In the genomic region with DNA sequence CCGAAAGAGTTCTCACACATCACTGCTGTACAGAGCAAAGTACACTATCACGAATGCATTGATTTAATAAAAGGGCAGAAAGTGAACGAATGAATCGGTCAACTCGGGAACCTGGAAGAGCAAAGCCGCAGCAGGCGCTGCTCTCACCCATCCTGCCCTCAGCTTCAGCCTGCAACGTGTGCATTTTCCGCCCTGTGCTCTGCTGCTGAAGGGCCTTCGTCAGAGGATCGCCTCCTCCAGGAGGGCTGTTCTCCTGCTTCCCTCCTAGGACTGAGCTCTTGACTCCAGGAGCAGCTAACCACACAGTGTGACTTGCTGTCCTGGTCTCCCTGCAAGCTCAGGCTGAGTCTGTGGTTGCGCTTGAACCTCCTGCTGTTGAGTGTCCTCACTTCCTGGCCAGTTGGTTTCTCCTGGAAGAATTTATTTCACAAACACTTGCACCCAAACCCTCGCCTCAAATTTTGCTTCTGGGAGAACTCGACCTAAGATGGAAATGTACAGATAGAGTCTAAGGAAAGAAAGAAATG, we compare ENCODE assay signal across 29 cellular contexts.
"Had no signal": no experiment of that assay in that cellular context is flagged by ENCODE, and none has a peak within 500 bp of the region (broad histone marks: within the 10 kb centered on the region; RNA-seq: fewer than 3 reads in every experiment).

No MANE protein-coding gene starts in this region.

- H3K9me3 Mint-ChIP-seq: activated T-cell treated with anti-CD3 and anti-CD28 coated beads, Interleukin-2, amount 50 U/mL, for 24 hours; activated T-helper 1 cell treated with anti-CD3 and anti-CD28 coated beads, Interleukin-12 subunit alpha, Interleukin-12 subunit beta, Interleukin-2, Interleukin-4 antibody, amounts not matched to agents 30 ng/mL and 10 ng/mL and 1 ng/mL, durations not matched to agents 14 hours and 24 hours and 36 hours; T-helper 1 cell treated with Interleukin-12 subunit alpha and Interleukin-12 subunit beta and Interleukin-4 antibody, amounts not matched to agents 30 μg/mL and 1 μg/mL, for 36 hours had no signal

- H3K4me1 ChIP-seq: body of pancreas, SJSA1 had no signal

- H3K9me3 ChIP-seq: ascending aorta, body of pancreas, SJSA1 had no signal

- H3K4me3 ChIP-seq: ascending aorta, body of pancreas, SJSA1 had no signal

- H3K36me3 ChIP-seq: ascending aorta, SJSA1 had no signal

- H3K4me3 Mint-ChIP-seq: activated CD8-positive, alpha-beta T cell treated with anti-CD3 and anti-CD28 coated beads, Interleukin-2, amount 10 ng/mL, durations not matched to agents 7 days and 5 days; activated naive CD8-positive, alpha-beta T cell treated with anti-CD3 and anti-CD28 coated beads, Interleukin-2, amount 50 U/mL, for 24 hours; activated T-cell treated with anti-CD3 and anti-CD28 coated beads, Interleukin-2, amount 50 U/mL, for 24 hours; activated T-helper 1 cell treated with anti-CD3 and anti-CD28 coated beads, Interleukin-12 subunit alpha, Interleukin-12 subunit beta, Interleukin-2, Interleukin-4 antibody, amounts not matched to agents 30 ng/mL and 10 ng/mL and 1 ng/mL, durations not matched to agents 14 hours and 24 hours and 36 hours; T-helper 1 cell treated with Interleukin-12 subunit alpha and Interleukin-12 subunit beta and Interleukin-4 antibody, amounts not matched to agents 30 μg/mL and 1 μg/mL, for 36 hours had no signal

- H3K36me3 Mint-ChIP-seq: activated naive CD4-positive, alpha-beta T cell treated with anti-CD3 and anti-CD28 coated beads, Interleukin-2, amount 50 U/mL, for 72 hours had no signal

- H3K27ac Mint-ChIP-seq: activated CD8-positive, alpha-beta T cell treated with anti-CD3 and anti-CD28 coated beads, Interleukin-2, amount 10 ng/mL, durations not matched to agents 7 days and 5 days; activated naive CD4-positive, alpha-beta T cell treated with anti-CD3 and anti-CD28 coated beads, Interleukin-2, amount 50 U/mL, for 72 hours; activated naive CD8-positive, alpha-beta T cell treated with anti-CD3 and anti-CD28 coated beads, Interleukin-2, amount 50 U/mL, for 24 hours; activated T-cell treated with anti-CD3 and anti-CD28 coated beads, Interleukin-2, amount 50 U/mL, for 24 hours; activated T-helper 1 cell treated with anti-CD3 and anti-CD28 coated beads, Interleukin-12 subunit alpha, Interleukin-12 subunit beta, Interleukin-2, Interleukin-4 antibody, amounts not matched to agents 30 ng/mL and 10 ng/mL and 1 ng/mL, durations not matched to agents 14 hours and 24 hours and 36 hours; T-helper 1 cell treated with Interleukin-12 subunit alpha and Interleukin-12 subunit beta and Interleukin-4 antibody, amounts not matched to agents 30 μg/mL and 1 μg/mL, for 36 hours had no signal

- DNase-seq: activated CD4-positive, alpha-beta T cell treated with anti-CD3 and anti-CD28 coated beads for 4 hours; activated CD4-positive, alpha-beta T cell treated with anti-CD3 and anti-CD28 coated beads, Interleukin-2, amount 50 U/mL, for 4 hours; activated CD4-positive, CD25-positive, alpha-beta regulatory T cell; activated CD8-positive, alpha-beta T cell treated with anti-CD3 and anti-CD28 coated beads, Interleukin-2, amount 10 ng/mL, durations not matched to agents 7 days and 5 days; activated effector memory CD4-positive, alpha-beta T cell treated with anti-CD3 and anti-CD28 coated beads, Interleukin-2, amount 50 U/mL, for 16 hours; activated naive CD4-positive, alpha-beta T cell treated with Interleukin-2 at 50 U/mL for 16 hours; activated naive CD8-positive, alpha-beta T cell treated with anti-CD3 and anti-CD28 coated beads, Interleukin-2, amount 50 U/mL, for 24 hours; activated T-cell treated with anti-CD3 and anti-CD28 coated beads, Interleukin-2, amount 50 U/mL, for 24 hours; amniotic stem cell; body of pancreas; central memory CD4-positive, alpha-beta T cell; KG1; NCI-H1092 treated with DMSO at 0.1 percent for 48 hours; NCI-H1417 treated with DMSO at 0.1 percent for 48 hours; NCI-H1694 treated with DMSO at 0.1 percent for 48 hours; NCI-H2029 treated with DMSO at 0.1 percent for 48 hours; NCI-H345; NCI-H510A; NCI-H526 treated with DMSO at 0.1 percent for 48 hours; NCI-H82; SHP77; SW 1271; T-helper 9 cell had no signal

- H3K27me3 ChIP-seq: ascending aorta, body of pancreas, SJSA1 had no signal

- ATAC-seq: activated CD8-positive, alpha-beta T cell treated with anti-CD3 and anti-CD28 coated beads, Interleukin-2, amount 10 ng/mL, durations not matched to agents 7 days and 5 days; activated naive CD4-positive, alpha-beta T cell treated with anti-CD3 and anti-CD28 coated beads, Interleukin-2, amount 50 U/mL, for 72 hours; activated naive CD8-positive, alpha-beta T cell treated with anti-CD3 and anti-CD28 coated beads, Interleukin-2, amount 50 U/mL, for 24 hours; body of pancreas; SK-N-SH treated with all-trans-retinoic acid at 6 μM for 48 hours had no signal

- H3K27ac ChIP-seq: ascending aorta, body of pancreas, SJSA1 had no signal
